ENCODE assay signal across 8 cellular contexts in the genomic region with DNA sequence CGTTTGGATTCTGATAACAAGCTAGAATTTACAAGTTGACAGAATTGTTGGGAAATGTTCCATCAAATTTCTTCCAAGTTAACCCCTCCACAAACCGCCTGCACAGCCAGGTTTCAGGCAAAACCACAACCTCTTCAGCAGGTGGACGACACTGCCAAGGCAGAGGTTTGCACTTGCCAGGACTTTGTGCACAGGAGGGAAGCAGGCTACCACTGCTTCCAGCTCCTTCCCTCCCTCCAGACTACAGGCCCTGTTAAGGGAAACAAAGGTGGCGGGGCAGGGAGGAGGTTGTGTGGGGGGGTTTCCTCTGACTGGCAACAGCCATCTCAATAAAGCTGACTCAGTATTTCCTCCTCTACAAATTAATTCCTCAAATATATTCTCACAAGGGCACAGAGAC. TPM values are rescaled to one million over a fixed set of nuclear protein-coding genes. Genes with fewer than 3 reads are reported as not detected.
DNase-seq lines count a peak whose midpoint lies in the region; ATAC-seq and TF ChIP-seq lines count a peak whose summit lies in the region.

No MANE protein-coding gene starts in this region.

- peak overlapping the region; percentile 66 for H3K4me3 Mint-ChIP-seq in central memory CD8-positive, alpha-beta T cell
- H3K4me3 Mint-ChIP-seq in naive B cell, result peak overlapping the region in 7 of 8 donors; percentile 13 to 80 (median 62)

- H2AFZ ChIP-seq in GM23248, result no peak overlapping the region

- no peaks in the 10 kb centered on the region for H3K9me3 ChIP-seq in Peyer's patch
- H3K9me3 ChIP-seq in GM23248 (ENCODE audit: low read depth), result no peaks in the 10 kb centered on the region

- no peak overlapping the region for H3K4me3 ChIP-seq in Peyer's patch
- no peak overlapping the region for H3K4me3 ChIP-seq in GM23248
- H3K4me3 ChIP-seq in H7 (ENCODE audit: insufficient read depth, low read depth, low read length), result no peak overlapping the region

- ATAC-seq in central memory CD8-positive, alpha-beta T cell (replicated peaks; ENCODE audit: extremely low read depth, poor library complexity, severe bottlenecking), result no peak
- ATAC-seq in naive B cell (ENCODE audit: low read depth in 2 of 2), result no peak

- H3K9me3 Mint-ChIP-seq in central memory CD8-positive, alpha-beta T cell, result no peaks in the 10 kb centered on the region
- H3K9me3 Mint-ChIP-seq in naive B cell, result no peaks in the 10 kb centered on the region

- no peaks in the 10 kb centered on the region for H3F3A ChIP-seq in GM23248 (ENCODE audit: insufficient read depth)

- H3K27me3 ChIP-seq in Peyer's patch, result no peaks in the 10 kb centered on the region
- H3K27me3 ChIP-seq in GM23248 (replicated peaks; ENCODE audit: insufficient read depth), result no peaks in the 10 kb centered on the region
- no peaks in the 10 kb centered on the region for H3K27me3 ChIP-seq in H7 (ENCODE audit: control insufficient read depth, insufficient read depth, low read length)

- no peak overlapping the region for H3K4me2 ChIP-seq in GM23248 (ENCODE audit: unreplicated experiment)

- H3K27me3 Mint-ChIP-seq in central memory CD8-positive, alpha-beta T cell, result no peaks in the 10 kb centered on the region
- no peaks in the 10 kb centered on the region for H3K27me3 Mint-ChIP-seq in naive B cell

- H3K79me2 ChIP-seq in GM23248 (ENCODE audit: insufficient read depth), result peaks cover 53% of the 10 kb centered on the region

- peak overlapping the region; percentile 92 for H3K27ac Mint-ChIP-seq in central memory CD8-positive, alpha-beta T cell (ENCODE audit: low read depth)
- peak overlapping the region in 4 of 6 donors; percentile 13 to 68 (median 56) for H3K27ac Mint-ChIP-seq in naive B cell

- 67 to 72% methylated on average over 4 of the region's 4 CpGs for WGBS in GM23248 (ENCODE audit: low coverage in 1 of 2, low lambda C conversion rate in 2 of 2, missing lambda C conversion rate in 2 of 2), 2 experiments

- in situ Hi-C loops in GM23248 (cut with MboI), result no loop called here

- DNase-seq in AML-193 (lab: John Stamatoyannopoulos, UW) (peak; percentile 19 to 40), Peyer's patch (peak in 2 of 3 donors; percentile 41 to 67), naive B cell (no peak), GM23248 (no peak), SKM-1 treated with dmso at 0.1 percent for 144 hours (lab: John Stamatoyannopoulos, UW; ENCODE audit: unreplicated experiment) (no peak), H7 (no peak), NCI-H2029 treated with DMSO at 0.1 percent for 48 hours (lab: John Stamatoyannopoulos, UW) (no peak)
- no peak for DNase-seq in central memory CD8-positive, alpha-beta T cell (ENCODE audit: low spot score in 2 of 2)

- no peaks in the 10 kb centered on the region for H4K20me1 ChIP-seq in GM23248 (ENCODE audit: insufficient read depth)

- H3K36me3 ChIP-seq in Peyer's patch (peaks cover 0 to 4% (median 0%) of the 10 kb centered on the region in 3 donors), GM23248 (ENCODE audit: low read depth) (peaks cover 10% of the 10 kb centered on the region; the same call in 1 of the 2 replicates), H7 (replicated peaks; ENCODE audit: control insufficient read depth, insufficient read depth, low read length) (no peaks in the 10 kb centered on the region)

- TF ChIP-seq POLR2A in Peyer's patch (IDR thresholded peaks at IDR 0.05), result no peak

- H3K4me1 ChIP-seq in Peyer's patch (peaks cover 0 to 39% (median 13%) of the 10 kb centered on the region in 4 donors), GM23248 (ENCODE audit: insufficient read depth) (no peaks in the 10 kb centered on the region)

- TF ChIP-seq CTCF in Peyer's patch (IDR thresholded peaks at IDR 0.05), result no peak

- peaks cover 87% of the 10 kb centered on the region for H3K4me1 Mint-ChIP-seq in central memory CD8-positive, alpha-beta T cell
- H3K4me1 Mint-ChIP-seq in naive B cell, result peaks cover 55 to 67% (median 59%) of the 10 kb centered on the region in 3 donors

- H3K36me3 Mint-ChIP-seq in central memory CD8-positive, alpha-beta T cell (ENCODE audit: insufficient read depth), result peaks cover 24% of the 10 kb centered on the region
- H3K36me3 Mint-ChIP-seq in naive B cell, result peaks cover 0 to 10% of the 10 kb centered on the region in 2 donors

- no peaks in the 10 kb centered on the region for H3K9me2 ChIP-seq in GM23248 (ENCODE audit: insufficient read depth)

- H3K9ac ChIP-seq in GM23248, result no peak overlapping the region

- peak overlapping the region; percentile 11 to 72 (median 67) for H3K27ac ChIP-seq in Peyer's patch
- no peak overlapping the region for H3K27ac ChIP-seq in GM23248

RNA-seq across cellular contexts. Expression of a gene that starts 42.2 kb away (rescaled TPM):
- 10 to 100 TPM; 52.9 to 94.9 (median 72.4) TPM for total RNA-seq in Peyer's patch
- polyA plus RNA-seq in naive B cell (ENCODE audit: low read depth in 6 of 6), result 1 to 10 TPM; 1.7 to 5.5 (median 2.9) TPM
- total RNA-seq in GM23248 (2014; rRNA removed; shearing (Covaris generic)), result 40.5 and 42.0 TPM in 2 replicates
- 11.1 and 13.5 TPM in 2 replicates for polyA plus RNA-seq in GM23248 (2016; fragmentation: Nextera tagmentation; extraction: Ambion mirVana)
- 9.9 and 15.7 TPM in 2 replicates for total RNA-seq in H7 (2014; rRNA removed; shearing (Covaris generic))

RNA-seq across cellular contexts. Expression of a gene that starts 57.0 kb away (rescaled TPM):
- 1 to 10 TPM; 3.3 to 7.7 (median 4.6) TPM for total RNA-seq in Peyer's patch
- polyA plus RNA-seq in naive B cell (ENCODE audit: low read depth in 6 of 6) (not detected), GM23248 (2016; fragmentation: Nextera tagmentation; extraction: Ambion mirVana) (not detected in 2 replicates)
- not detected in 2 replicates for total RNA-seq in GM23248 (2014; rRNA removed; shearing (Covaris generic))
- not detected in 2 replicates for total RNA-seq in H7 (2014; rRNA removed; shearing (Covaris generic))

Comparison
In these comparisons a context has a peak if more than half of its experiments do, and no peak if none do; other contexts are left out.
1. DNase-seq: peak in AML-193 (2 of 2) and Peyer's patch (2 of 3); none in central memory CD8-positive, alpha-beta T cell (0 of 2), naive B cell (single experiment), GM23248 (single experiment), SKM-1 treated with dmso at 0.1 percent for 144 hours (single experiment), H7 (single experiment) and NCI-H2029 treated with DMSO at 0.1 percent for 48 hours (single experiment).